In genomic region chr4:95068401-95068800, GRCh38 we compare ENCODE assay signal across 16 cellular contexts.
DNase-seq lines count a peak whose midpoint lies in the region; ATAC-seq and TF ChIP-seq lines count a peak whose summit lies in the region.
"Had no signal": no experiment of that assay in that cellular context is flagged by ENCODE, and none has a peak within 500 bp of the region (broad histone marks: within the 10 kb centered on the region; RNA-seq: fewer than 3 reads in every experiment).

No MANE protein-coding gene starts in this region.

- H3K27ac ChIP-seq in MM.1S (ENCODE audit: low read length): peak overlapping the region; percentile 57; the same call in 1 of the 2 replicates
- H3K27ac ChIP-seq in stomach: no peak overlapping the region
- H3K27ac ChIP-seq: A549, C4-2B had no signal

- intact Hi-C loops in stomach (cut with DNase I; ENCODE audit: low total_unique reads): no loop called here

- no peaks in the 10 kb centered on the region for H3K9me2 ChIP-seq in MM.1S (replicated peaks; ENCODE audit: insufficient read depth, low read length)

- no peak overlapping the region for H3K4me2 ChIP-seq in MM.1S (ENCODE audit: low read depth, low read length)
- H3K4me2 ChIP-seq: A549, GM23338 had no signal

- H3K4me3 ChIP-seq in MM.1S (ENCODE audit: low read length) (no peak overlapping the region), fibroblast of pulmonary artery (replicated peaks; ENCODE audit: low read depth, low read length) (no peak overlapping the region), stomach (no peak overlapping the region)
- H3K4me3 ChIP-seq: A549, GM23338 had no signal

- H3K4me1 ChIP-seq in MM.1S (ENCODE audit: low read length) (no peaks in the 10 kb centered on the region), stomach (no peaks in the 10 kb centered on the region)
- H3K4me1 ChIP-seq: BE2C had no signal

- TF ChIP-seq EP300 in stomach (IDR thresholded peaks at IDR 0.05): no peak

- no peaks in the 10 kb centered on the region for H3K36me3 Mint-ChIP-seq in stimulated activated effector memory CD8-positive, alpha-beta T cell treated with anti-CD3 and anti-CD28 coated beads, Interleukin-12 subunit alpha, Interleukin-12 subunit beta, amount 100 ng/mL, for 72 hours
- H3K36me3 Mint-ChIP-seq: CD4-positive, alpha-beta memory T cell had no signal

- H3K79me2 ChIP-seq in MM.1S (ENCODE audit: low read length): no peaks in the 10 kb centered on the region

- no peaks in the 10 kb centered on the region for H4K20me1 ChIP-seq in MM.1S (ENCODE audit: insufficient read depth, low read length)

- ATAC-seq in stimulated activated effector memory CD8-positive, alpha-beta T cell treated with anti-CD3 and anti-CD28 coated beads, Interleukin-12 subunit alpha, Interleukin-12 subunit beta, amount 100 ng/mL, for 72 hours: peak; percentile 24
- no peak for ATAC-seq in HG03097 (IDR thresholded peaks at IDR 0.05; ENCODE audit: low FRiP score, unreplicated experiment)
- ATAC-seq: A549, GM23338 had no signal

- no peak overlapping the region for H3K9ac ChIP-seq in MM.1S (ENCODE audit: low read length)

- peaks cover 4% of the 10 kb centered on the region for H3K9me3 Mint-ChIP-seq in stimulated activated effector memory CD8-positive, alpha-beta T cell treated with anti-CD3 and anti-CD28 coated beads, Interleukin-12 subunit alpha, Interleukin-12 subunit beta, amount 100 ng/mL, for 72 hours

- no peak for TF ChIP-seq POLR2A in stomach (IDR thresholded peaks at IDR 0.05)

- H3K27me3 ChIP-seq in MM.1S (replicated peaks; ENCODE audit: insufficient read depth, low read length) (no peaks in the 10 kb centered on the region), stomach (no peaks in the 10 kb centered on the region)
- H3K27me3 ChIP-seq: BE2C had no signal

- no peaks in the 10 kb centered on the region for H3K36me3 ChIP-seq in MM.1S (replicated peaks; ENCODE audit: insufficient read depth, low read length)
- no peaks in the 10 kb centered on the region for H3K36me3 ChIP-seq in stomach
- H3K36me3 ChIP-seq: BE2C had no signal

- H3K4me3 Mint-ChIP-seq in stimulated activated effector memory CD8-positive, alpha-beta T cell treated with anti-CD3 and anti-CD28 coated beads, Interleukin-12 subunit alpha, Interleukin-12 subunit beta, amount 100 ng/mL, for 72 hours: no peak overlapping the region
- H3K4me3 Mint-ChIP-seq: CD4-positive, alpha-beta memory T cell; GM23338 had no signal

- 93 to 100% (median 100%) methylated on average over 1 of the region's 1 CpG for WGBS in stomach, 5 donors

- H3K4me1 Mint-ChIP-seq in stimulated activated effector memory CD8-positive, alpha-beta T cell treated with anti-CD3 and anti-CD28 coated beads, Interleukin-12 subunit alpha, Interleukin-12 subunit beta, amount 100 ng/mL, for 72 hours: no peaks in the 10 kb centered on the region
- H3K4me1 Mint-ChIP-seq: CD4-positive, alpha-beta memory T cell; GM23338 had no signal

- H3K27ac Mint-ChIP-seq in stimulated activated effector memory CD8-positive, alpha-beta T cell treated with anti-CD3 and anti-CD28 coated beads, Interleukin-12 subunit alpha, Interleukin-12 subunit beta, amount 100 ng/mL, for 72 hours: no peak overlapping the region
- H3K27ac Mint-ChIP-seq: CD4-positive, alpha-beta memory T cell; GM23338 had no signal

- H3F3A ChIP-seq in MM.1S (ENCODE audit: insufficient read depth, low read length): no peaks in the 10 kb centered on the region

- TF ChIP-seq CTCF in MM.1S (IDR thresholded peaks at IDR 0.05; ENCODE audit: low read length): no peak
- TF ChIP-seq CTCF in fibroblast of pulmonary artery (IDR thresholded peaks at IDR 0.05; ENCODE audit: low read length, missing control alignments): no peak
- TF ChIP-seq CTCF in stomach (IDR thresholded peaks at IDR 0.05): no peak

- no peaks in the 10 kb centered on the region for H3K9me3 ChIP-seq in MM.1S (replicated peaks; ENCODE audit: insufficient read depth, low read length)
- no peaks in the 10 kb centered on the region for H3K9me3 ChIP-seq in stomach
- H3K9me3 ChIP-seq: A549, BE2C had no signal

- no peak for DNase-seq in MM.1S
- peak; percentile 33 for DNase-seq in fibroblast of pulmonary artery (ENCODE audit: low read depth)
- no peak for DNase-seq in stimulated activated effector memory CD8-positive, alpha-beta T cell treated with anti-CD3 and anti-CD28 coated beads, Interleukin-12 subunit alpha, Interleukin-12 subunit beta, amount 100 ng/mL, for 72 hours (ENCODE audit: low spot score in 2 of 2)
- no peak for DNase-seq in activated CD8-positive, alpha-beta memory T cell treated with anti-CD3 and anti-CD28 coated beads, Interleukin-2, amount 50 U/mL, for 48 hours
- DNase-seq in activated naive CD4-positive, alpha-beta T cell treated with anti-CD3 and anti-CD28 coated beads, Interleukin-2, amount 50 U/mL, for 16 hours: no peak
- no peak for DNase-seq in stomach
- DNase-seq: BE2C; CD4-positive, alpha-beta memory T cell; DMS153; GF-D8; H7; IMR-90 had no signal

- H2AFZ ChIP-seq in MM.1S (ENCODE audit: low read length): no peak overlapping the region
- H2AFZ ChIP-seq: GM23338 had no signal
